10 cellular contexts compared by ENCODE assay signal in the genomic region with DNA sequence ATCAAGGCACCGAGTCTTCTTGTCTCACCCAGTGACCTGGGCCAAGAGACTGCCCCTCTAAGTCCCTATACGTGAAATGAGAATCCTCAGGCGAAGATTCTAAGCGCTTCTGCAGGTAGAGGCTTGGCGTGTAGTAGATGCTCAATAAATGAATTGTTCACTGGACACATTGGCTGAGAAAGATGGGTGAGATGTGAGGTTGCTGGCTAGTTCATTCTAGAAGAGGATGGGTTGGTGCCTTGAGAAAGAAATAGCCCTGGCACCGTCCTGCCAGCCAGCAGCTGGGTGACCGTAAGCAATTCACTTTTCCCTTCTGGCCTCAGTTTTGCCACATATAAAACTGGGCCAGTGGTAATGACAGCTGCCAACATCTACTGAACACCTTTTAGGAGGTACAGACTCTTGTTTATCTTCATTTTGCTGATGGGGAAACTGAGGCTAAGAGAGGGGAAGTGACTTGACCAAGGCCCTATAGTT. TPM values are rescaled to one million over a fixed set of nuclear protein-coding genes. Genes with fewer than 3 reads are reported as not detected.
DNase-seq lines count a peak whose midpoint lies in the region; ATAC-seq, FAIRE-seq and TF ChIP-seq lines count a peak whose summit lies in the region.
"Had no signal": no experiment of that assay in that cellular context is flagged by ENCODE, and none has a peak within 500 bp of the region (broad histone marks: within the 10 kb centered on the region; RNA-seq: fewer than 3 reads in every experiment).

No MANE protein-coding gene starts in this region.

- peaks cover 57% of the 10 kb centered on the region for H4K20me1 ChIP-seq in neural progenitor cell (ENCODE audit: low read depth)

- intact Hi-C loops in CD14-positive monocyte (cut with micrococcal nuclease) = loop anchor here in 1 of 2 donors (5.0 kb wide), 1 partner anchor 35 kb away; no protein-coding TSS in a partner anchor
- intact Hi-C loops in dendritic cell treated with granulocyte-macrophage colony-stimulating factor and Interleukin-4, amounts not matched to agents 40 ng/mL and 50 ng/mL, for 4 days (cut with micrococcal nuclease) = loop anchor here (5.0 kb wide), 1 partner anchor 35 kb away; no protein-coding TSS in a partner anchor
- intact Hi-C loops in left ventricle myocardium superior (cut with micrococcal nuclease) = no loop called here

- H3K36me3 ChIP-seq in neural progenitor cell = no peaks in the 10 kb centered on the region

- H3K4me3 Mint-ChIP-seq in CD14-positive monocyte (peak overlapping the region; percentile 74 to 76), neural progenitor cell (peak overlapping the region; percentile 81)
- H3K4me3 Mint-ChIP-seq in dendritic cell treated with granulocyte-macrophage colony-stimulating factor and Interleukin-4, amounts not matched to agents 40 ng/mL and 50 ng/mL, for 4 days = peak overlapping the region; percentile 71

- peaks cover 29% of the 10 kb centered on the region for H3F3A ChIP-seq in neural progenitor cell (ENCODE audit: low read depth)

- no peak for TF ChIP-seq CTCF in CD14-positive monocyte (IDR thresholded peaks at IDR 0.05)
- TF ChIP-seq CTCF in neural progenitor cell (IDR thresholded peaks at IDR 0.05) = no peak

- peak overlapping the region; percentile 78 for H3K4me3 ChIP-seq in neural progenitor cell

- H3K36me3 Mint-ChIP-seq in CD14-positive monocyte (peaks cover 42 to 43% of the 10 kb centered on the region in 2 donors), neural progenitor cell (peaks cover 15% of the 10 kb centered on the region)
- peaks cover 43% of the 10 kb centered on the region for H3K36me3 Mint-ChIP-seq in dendritic cell treated with granulocyte-macrophage colony-stimulating factor and Interleukin-4, amounts not matched to agents 40 ng/mL and 50 ng/mL, for 4 days (ENCODE audit: low read depth)

- H3K9me3 Mint-ChIP-seq in CD14-positive monocyte (peaks cover 0 to 6% (median 0%) of the 10 kb centered on the region in 7 donors), neural progenitor cell (no peaks in the 10 kb centered on the region)
- no peaks in the 10 kb centered on the region for H3K9me3 Mint-ChIP-seq in dendritic cell treated with granulocyte-macrophage colony-stimulating factor and Interleukin-4, amounts not matched to agents 40 ng/mL and 50 ng/mL, for 4 days

- H3K9ac ChIP-seq in neural progenitor cell = no peak overlapping the region

- H3K4me1 ChIP-seq in neural progenitor cell = peaks cover 9% of the 10 kb centered on the region

- H3K27ac ChIP-seq in neural progenitor cell = no peak overlapping the region

- H3K4me1 Mint-ChIP-seq in CD14-positive monocyte = peaks cover 58% of the 10 kb centered on the region
- H3K4me1 Mint-ChIP-seq in dendritic cell treated with granulocyte-macrophage colony-stimulating factor and Interleukin-4, amounts not matched to agents 40 ng/mL and 50 ng/mL, for 4 days (ENCODE audit: low read depth) = peaks cover 80% of the 10 kb centered on the region
- H3K4me1 Mint-ChIP-seq in neural progenitor cell = peaks cover 45% of the 10 kb centered on the region

- H3K27me3 ChIP-seq in neural progenitor cell = no peaks in the 10 kb centered on the region

- no peak overlapping the region for H2AFZ ChIP-seq in neural progenitor cell (replicated peaks)

- H3K79me2 ChIP-seq in neural progenitor cell (ENCODE audit: low read depth) = peaks cover 69% of the 10 kb centered on the region

- H3K27me3 Mint-ChIP-seq in CD14-positive monocyte (ENCODE audit: low read depth in 3 of 3) (peaks cover 11 to 26% (median 18%) of the 10 kb centered on the region in 3 donors), neural progenitor cell (ENCODE audit: insufficient read depth, low read depth) (peaks cover 3% of the 10 kb centered on the region)
- H3K27me3 Mint-ChIP-seq in dendritic cell treated with granulocyte-macrophage colony-stimulating factor and Interleukin-4, amounts not matched to agents 40 ng/mL and 50 ng/mL, for 4 days = no peaks in the 10 kb centered on the region

- DNase-seq in CD14-positive monocyte (ENCODE audit: low spot score) (peak; percentile 10), HTR-8/SVneo (ENCODE audit: insufficient read length, low spot score) (no peak), neural progenitor cell (ENCODE audit: low spot score) (no peak), GF-D8 (lab: John Stamatoyannopoulos, UW) (no peak), left ventricle myocardium superior (no peak), SHP77 treated with DMSO at 0.1 percent for 48 hours (lab: John Stamatoyannopoulos, UW) (no peak)
- DNase-seq: NCI-H146 had no signal

- H3K27ac Mint-ChIP-seq in CD14-positive monocyte (peak overlapping the region in 4 of 7 donors; percentile 30 to 84 (median 82)), neural progenitor cell (no peak overlapping the region)
- peak overlapping the region; percentile 91 for H3K27ac Mint-ChIP-seq in dendritic cell treated with granulocyte-macrophage colony-stimulating factor and Interleukin-4, amounts not matched to agents 40 ng/mL and 50 ng/mL, for 4 days

- peak; percentile 55 for FAIRE-seq in HTR-8/SVneo (lab: Jason Lieb, UNC)
- FAIRE-seq: colon had no signal

- H3K9me3 ChIP-seq in neural progenitor cell (ENCODE audit: low read depth) = no peaks in the 10 kb centered on the region

- H3K4me2 ChIP-seq in neural progenitor cell = peak overlapping the region; percentile 94

- ATAC-seq in left ventricle myocardium superior = no peak
- ATAC-seq in HG03159 (IDR thresholded peaks at IDR 0.05; ENCODE audit: unreplicated experiment) = no peak

RNA-seq across cellular contexts. Expression of gene SRC, which starts 1.4 kb away (rescaled TPM):
- 1 to 10 TPM; 4.9 to 6.8 TPM for polyA plus RNA-seq in CD14-positive monocyte
- total RNA-seq in neural progenitor cell (ENCODE audit: low replicate concordance) (15.4 and 47.4 TPM in 2 replicates), left ventricle myocardium superior (5.1 TPM)

RNA-seq across cellular contexts. Expression of gene MANBAL, which starts 57.9 kb away (rescaled TPM):
- polyA plus RNA-seq in CD14-positive monocyte = 10 to 100 TPM; 17.1 to 17.3 TPM
- total RNA-seq in neural progenitor cell (ENCODE audit: low replicate concordance) (32.7 and 44.8 TPM in 2 replicates), left ventricle myocardium superior (16.6 TPM)
